ENCODE assay signal across 18 cellular contexts in genomic region chr14:34093878-34094277, GRCh38.
"Had no signal": no experiment of that assay in that cellular context is flagged by ENCODE, and none has a peak within 500 bp of the region (broad histone marks: within the 10 kb centered on the region; RNA-seq: fewer than 3 reads in every experiment).

No MANE protein-coding gene starts in this region.

- H3K36me3 ChIP-seq: esophagus squamous epithelium, suprapubic skin, vagina had no signal

- H3K36me3 Mint-ChIP-seq: activated naive CD8-positive, alpha-beta T cell; immature natural killer cell; memory B cell; naive B cell had no signal

- H3K4me3 Mint-ChIP-seq: effector memory CD8-positive, alpha-beta T cell; memory B cell; naive B cell; neural crest cell; stimulated activated naive CD8-positive, alpha-beta T cell treated with anti-CD3 and anti-CD28 coated beads, Interleukin-15, Interleukin-2, amounts not matched to agents 100 ng/mL and 50 ng/mL, for 24 hours had no signal

- H3K27ac Mint-ChIP-seq: activated naive CD8-positive, alpha-beta T cell; effector memory CD8-positive, alpha-beta T cell; memory B cell; naive B cell; stimulated activated naive CD8-positive, alpha-beta T cell treated with anti-CD3 and anti-CD28 coated beads, Interleukin-15, Interleukin-2, amounts not matched to agents 100 ng/mL and 50 ng/mL, for 24 hours had no signal

- H3K4me3 ChIP-seq: body of pancreas, esophagus squamous epithelium, mucosa of descending colon, suprapubic skin, vagina had no signal

- ATAC-seq: body of pancreas; effector memory CD8-positive, alpha-beta T cell; mucosa of descending colon had no signal

- H3K9me3 Mint-ChIP-seq: effector memory CD8-positive, alpha-beta T cell; memory B cell; naive B cell; neural crest cell; stimulated activated naive CD8-positive, alpha-beta T cell treated with anti-CD3 and anti-CD28 coated beads, Interleukin-15, Interleukin-2, amounts not matched to agents 100 ng/mL and 50 ng/mL, for 24 hours had no signal

- DNase-seq: activated gamma-delta T cell treated with Interleukin-2 at 50 U/mL for 16 hours; activated T-cell treated with anti-CD3 and anti-CD28 coated beads, Interleukin-2, amount 50 U/mL, for 48 hours; body of pancreas; effector memory CD8-positive, alpha-beta T cell; esophagus squamous epithelium; mucosa of descending colon; naive B cell; retina; stimulated activated CD4-positive, alpha-beta T cell treated with anti-CD3 and anti-CD28 coated beads, Interleukin-2, amount 100 ng/mL, for 24 hours; trophoblast cell had no signal

- H3K9me3 ChIP-seq: body of pancreas, esophagus squamous epithelium, mucosa of descending colon, suprapubic skin, vagina had no signal

- H3K27me3 Mint-ChIP-seq: activated naive CD8-positive, alpha-beta T cell; effector memory CD8-positive, alpha-beta T cell; stimulated activated naive CD8-positive, alpha-beta T cell treated with anti-CD3 and anti-CD28 coated beads, Interleukin-15, Interleukin-2, amounts not matched to agents 100 ng/mL and 50 ng/mL, for 24 hours had no signal

- H3K4me1 ChIP-seq: body of pancreas had no signal

- H3K4me1 Mint-ChIP-seq: memory B cell, naive B cell had no signal

- H3K27me3 ChIP-seq: body of pancreas, suprapubic skin, vagina had no signal

- FAIRE-seq: TTC549 had no signal

- H3K27ac ChIP-seq: body of pancreas, esophagus squamous epithelium, suprapubic skin, vagina had no signal
